17 cellular contexts compared by ENCODE assay signal in the genomic region with DNA sequence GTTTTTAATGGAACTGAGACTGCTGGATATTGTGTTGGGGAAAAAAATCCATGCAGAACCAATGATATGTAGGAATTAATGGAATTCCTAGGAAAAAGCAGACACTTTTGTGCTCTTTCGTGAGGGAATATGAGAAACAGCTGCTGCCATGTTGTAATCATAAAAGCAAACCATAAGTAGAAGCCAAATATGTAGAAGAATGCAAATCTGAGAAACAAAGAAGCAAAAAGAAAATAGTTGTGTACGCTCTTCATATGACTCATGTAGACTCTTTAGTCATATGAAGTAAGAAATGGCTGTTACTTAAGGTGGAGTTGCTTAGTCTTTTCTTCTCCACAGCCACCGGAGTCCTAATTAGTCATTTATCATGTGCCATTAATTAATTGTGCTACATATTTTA.
A peak's percentile ranks its signal among the peaks of the same experiment; 100 is the strongest.
DNase-seq lines count a peak whose midpoint lies in the region; FAIRE-seq and TF ChIP-seq lines count a peak whose summit lies in the region.
"Had no signal": no experiment of that assay in that cellular context is flagged by ENCODE, and none has a peak within 500 bp of the region (broad histone marks: within the 10 kb centered on the region; RNA-seq: fewer than 3 reads in every experiment).

No MANE protein-coding gene starts in this region.

- TF ChIP-seq POLR2A in prostate gland (IDR thresholded peaks at IDR 0.05): no peak

- 83% methylated on average over 3 of the region's 3 CpGs for WGBS in prostate gland

- intact Hi-C loops in posterior cingulate gyrus (cut with DNase I) (no loop called here), prostate gland (cut with DNase I) (no loop called here)

- H3K27me3 ChIP-seq in bronchial epithelial cell (ENCODE audit: control insufficient read depth, insufficient read depth, low read length) (no peaks in the 10 kb centered on the region), prostate gland (replicated peaks; ENCODE audit: insufficient read depth) (no peaks in the 10 kb centered on the region)

- no peaks in the 10 kb centered on the region for H3K4me1 ChIP-seq in prostate gland (replicated peaks)
- H3K4me1 ChIP-seq: Caco-2 had no signal

- FAIRE-seq in bronchial epithelial cell (lab: Jason Lieb, UNC): no peak

- H3K4me3 ChIP-seq in AG04449 (ENCODE audit: low read depth, low read length) (no peak overlapping the region), bronchial epithelial cell (ENCODE audit: low read depth, low read length) (no peak overlapping the region), fibroblast of pulmonary artery (replicated peaks; ENCODE audit: low read depth, low read length) (no peak overlapping the region), prostate gland (no peak overlapping the region)

- DNase-seq in AG04449 (ENCODE audit: low read depth, low spot score): peak; percentile 4
- DNase-seq in HCEC 1CT: peak; percentile 70
- peak; percentile 27 for DNase-seq in bronchial epithelial cell (ENCODE audit: low read depth)
- DNase-seq in fibroblast of pulmonary artery (ENCODE audit: low read depth): peak; percentile 5
- DNase-seq in GM13977 (ENCODE audit: low spot score): no peak
- no peak for DNase-seq in stimulated activated CD4-positive, alpha-beta T cell treated with anti-CD3 and anti-CD28 coated beads, Interleukin-15, amount 100 ng/mL, for 24 hours
- DNase-seq in posterior cingulate gyrus: no peak
- DNase-seq in prostate gland (ENCODE audit: low spot score): no peak
- DNase-seq: 8988T; Caco-2; CD4-positive, CD25-positive, alpha-beta regulatory T cell; H9; NCI-H1436 treated with DMSO at 0.1 percent for 48 hours; NCI-H2029 treated with DMSO at 0.1 percent for 48 hours; NCI-H2171 treated with DMSO at 0.1 percent for 48 hours; NCI-H446 treated with DMSO at 0.1 percent for 48 hours; NCI-H774 had no signal

- in situ Hi-C loops in GM13977 (cut with MboI; ENCODE audit: low pct_unique_long_range_greater_than_20kb, low sequenced_read_pairs, unreplicated experiment): no loop called here

- POLR2A ChIA-PET in AG04449 (lab: Yijun Ruan, JAX): no interaction called here

- TF ChIP-seq CTCF in AG04449 (IDR thresholded peaks at IDR 0.05; ENCODE audit: insufficient read depth, low read length, missing control alignments) (no peak), bronchial epithelial cell (IDR thresholded peaks at IDR 0.05; ENCODE audit: insufficient read depth, low read length, severe bottlenecking) (no peak), fibroblast of pulmonary artery (IDR thresholded peaks at IDR 0.05; ENCODE audit: low read length, missing control alignments) (no peak), GM13977 (IDR thresholded peaks at IDR 0.05; ENCODE audit: extremely low read depth, insufficient read depth, missing control alignments) (no peak), prostate gland (IDR thresholded peaks at IDR 0.05) (no peak)

- no peaks in the 10 kb centered on the region for H3K9me3 ChIP-seq in prostate gland
- H3K9me3 ChIP-seq: Caco-2 had no signal

- H3K27ac ChIP-seq in prostate gland: no peak overlapping the region

- CTCF ChIA-PET in AG04449 (lab: Yijun Ruan, JAX): interaction anchor here (1.1 kb wide), 1 partner anchor 9 kb away, joined by 3 read pairs; no protein-coding TSS in a partner anchor

- H3K36me3 ChIP-seq in bronchial epithelial cell (ENCODE audit: control insufficient read depth, insufficient read depth, low read length): no peaks in the 10 kb centered on the region
- no peaks in the 10 kb centered on the region for H3K36me3 ChIP-seq in prostate gland

Comparison
In these comparisons a context has a peak if more than half of its experiments do, and no peak if none do; other contexts are left out.
1. DNase-seq: peak in AG04449 (single experiment), HCEC 1CT (single experiment), bronchial epithelial cell (single experiment) and fibroblast of pulmonary artery (single experiment); none in GM13977 (single experiment), stimulated activated CD4-positive, alpha-beta T cell treated with anti-CD3 and anti-CD28 coated beads, Interleukin-15, amount 100 ng/mL, for 24 hours (single experiment), posterior cingulate gyrus (0 of 10) and prostate gland (single experiment).